In the genomic region with DNA sequence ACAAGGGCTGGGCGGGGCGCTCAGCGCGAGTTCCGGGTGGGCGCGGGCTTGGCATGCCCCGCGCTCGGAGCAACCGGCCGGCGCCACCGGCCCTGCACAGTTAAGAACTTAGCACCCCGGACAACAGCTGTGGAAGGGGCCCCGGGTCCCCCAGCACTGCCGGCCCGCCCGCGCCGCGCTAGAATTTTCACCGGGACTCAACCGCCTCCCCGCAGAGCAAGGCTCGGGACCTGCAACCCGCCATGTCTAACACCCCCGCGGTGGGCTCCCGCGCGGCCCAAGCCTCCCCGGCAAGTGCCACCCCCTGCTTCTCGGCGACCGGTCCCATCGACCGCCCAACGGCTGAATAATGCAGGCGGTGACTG, we compare ENCODE assay signal across 1 cellular context.
TF ChIP-seq lines count a peak whose summit lies in the region.

No MANE protein-coding gene starts in this region.

TF ChIP-seq in K562, 482 proteins besides CTCF, POLR2A, EP300 and RAD21:
- TF ChIP-seq, protein P1, sequence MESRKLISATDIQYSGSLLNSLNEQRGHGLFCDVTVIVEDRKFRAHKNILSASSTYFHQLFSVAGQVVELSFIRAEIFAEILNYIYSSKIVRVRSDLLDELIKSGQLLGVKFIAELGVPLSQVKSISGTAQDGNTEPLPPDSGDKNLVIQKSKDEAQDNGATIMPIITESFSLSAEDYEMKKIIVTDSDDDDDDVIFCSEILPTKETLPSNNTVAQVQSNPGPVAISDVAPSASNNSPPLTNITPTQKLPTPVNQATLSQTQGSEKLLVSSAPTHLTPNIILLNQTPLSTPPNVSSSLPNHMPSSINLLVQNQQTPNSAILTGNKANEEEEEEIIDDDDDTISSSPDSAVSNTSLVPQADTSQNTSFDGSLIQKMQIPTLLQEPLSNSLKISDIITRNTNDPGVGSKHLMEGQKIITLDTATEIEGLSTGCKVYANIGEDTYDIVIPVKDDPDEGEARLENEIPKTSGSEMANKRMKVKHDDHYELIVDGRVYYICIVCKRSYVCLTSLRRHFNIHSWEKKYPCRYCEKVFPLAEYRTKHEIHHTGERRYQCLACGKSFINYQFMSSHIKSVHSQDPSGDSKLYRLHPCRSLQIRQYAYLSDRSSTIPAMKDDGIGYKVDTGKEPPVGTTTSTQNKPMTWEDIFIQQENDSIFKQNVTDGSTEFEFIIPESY (CRISPR knock-in tag; IDR thresholded peaks at IDR 0.05): peak; percentile 76; the same call in 1 of the 2 replicates
- TF ChIP-seq ZNF12 (CRISPR knock-in tag; IDR thresholded peaks at IDR 0.05): no peak
- TF ChIP-seq, protein P2, sequence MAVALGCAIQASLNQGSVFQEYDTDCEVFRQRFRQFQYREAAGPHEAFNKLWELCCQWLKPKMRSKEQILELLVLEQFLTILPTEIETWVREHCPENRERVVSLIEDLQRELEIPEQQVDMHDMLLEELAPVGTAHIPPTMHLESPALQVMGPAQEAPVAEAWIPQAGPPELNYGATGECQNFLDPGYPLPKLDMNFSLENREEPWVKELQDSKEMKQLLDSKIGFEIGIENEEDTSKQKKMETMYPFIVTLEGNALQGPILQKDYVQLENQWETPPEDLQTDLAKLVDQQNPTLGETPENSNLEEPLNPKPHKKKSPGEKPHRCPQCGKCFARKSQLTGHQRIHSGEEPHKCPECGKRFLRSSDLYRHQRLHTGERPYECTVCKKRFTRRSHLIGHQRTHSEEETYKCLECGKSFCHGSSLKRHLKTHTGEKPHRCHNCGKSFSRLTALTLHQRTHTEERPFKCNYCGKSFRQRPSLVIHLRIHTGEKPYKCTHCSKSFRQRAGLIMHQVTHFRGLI (CRISPR knock-in tag; IDR thresholded peaks at IDR 0.05): no peak
- TF ChIP-seq ZNF75A (CRISPR knock-in tag; IDR thresholded peaks at IDR 0.05): no peak
- TF ChIP-seq FOXJ2 (tag; IDR thresholded peaks at IDR 0.05): no peak
- TF ChIP-seq TGIF2 (CRISPR knock-in tag; IDR thresholded peaks at IDR 0.05): peak; percentile 11; the same call in 1 of the 2 replicates
TF ChIP-seq in K562: peak in this region for 2.
